Comparison of ENCODE assay signal across 8 cellular contexts in the genomic region with DNA sequence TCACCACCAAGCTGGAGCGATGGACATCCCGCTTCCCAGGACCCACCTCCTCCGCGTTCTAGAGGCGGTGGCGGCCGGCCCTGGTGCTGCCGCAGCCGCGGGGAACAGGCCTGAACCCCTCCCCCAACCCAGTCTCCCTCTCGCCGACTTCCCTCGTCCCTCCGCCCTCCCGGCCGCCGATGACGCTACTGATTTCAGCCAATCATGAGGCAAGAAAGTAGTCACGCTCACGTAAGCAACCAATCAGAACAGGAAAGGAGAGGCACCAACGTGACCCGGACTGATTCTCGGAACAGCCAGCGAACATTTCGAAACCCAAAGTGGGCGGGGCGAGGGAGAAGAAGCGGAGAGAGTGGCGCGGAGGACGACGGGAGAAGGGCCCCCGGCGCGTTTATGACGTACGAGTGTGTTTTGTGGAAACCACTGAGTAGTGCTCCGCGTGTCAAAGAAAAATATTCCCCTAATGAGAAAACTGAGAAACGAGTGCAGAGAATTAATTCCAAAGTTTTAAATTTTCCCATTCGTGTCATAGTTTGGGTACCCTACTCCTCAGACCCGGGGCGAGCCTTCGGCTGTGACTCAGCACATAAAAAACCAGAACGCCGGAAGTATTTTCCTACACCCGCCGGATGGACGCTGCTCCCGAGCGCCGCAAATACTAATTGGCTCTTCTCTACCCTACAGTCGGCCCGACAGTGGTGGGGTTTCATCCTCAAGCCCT. TPM values are rescaled to one million over a fixed set of nuclear protein-coding genes. Genes with fewer than 3 reads are reported as not detected.
A peak's percentile ranks its signal among the peaks of the same experiment; 100 is the strongest.
DNase-seq lines count a peak whose midpoint lies in the region; ATAC-seq and TF ChIP-seq lines count a peak whose summit lies in the region.

A gene with protein sequence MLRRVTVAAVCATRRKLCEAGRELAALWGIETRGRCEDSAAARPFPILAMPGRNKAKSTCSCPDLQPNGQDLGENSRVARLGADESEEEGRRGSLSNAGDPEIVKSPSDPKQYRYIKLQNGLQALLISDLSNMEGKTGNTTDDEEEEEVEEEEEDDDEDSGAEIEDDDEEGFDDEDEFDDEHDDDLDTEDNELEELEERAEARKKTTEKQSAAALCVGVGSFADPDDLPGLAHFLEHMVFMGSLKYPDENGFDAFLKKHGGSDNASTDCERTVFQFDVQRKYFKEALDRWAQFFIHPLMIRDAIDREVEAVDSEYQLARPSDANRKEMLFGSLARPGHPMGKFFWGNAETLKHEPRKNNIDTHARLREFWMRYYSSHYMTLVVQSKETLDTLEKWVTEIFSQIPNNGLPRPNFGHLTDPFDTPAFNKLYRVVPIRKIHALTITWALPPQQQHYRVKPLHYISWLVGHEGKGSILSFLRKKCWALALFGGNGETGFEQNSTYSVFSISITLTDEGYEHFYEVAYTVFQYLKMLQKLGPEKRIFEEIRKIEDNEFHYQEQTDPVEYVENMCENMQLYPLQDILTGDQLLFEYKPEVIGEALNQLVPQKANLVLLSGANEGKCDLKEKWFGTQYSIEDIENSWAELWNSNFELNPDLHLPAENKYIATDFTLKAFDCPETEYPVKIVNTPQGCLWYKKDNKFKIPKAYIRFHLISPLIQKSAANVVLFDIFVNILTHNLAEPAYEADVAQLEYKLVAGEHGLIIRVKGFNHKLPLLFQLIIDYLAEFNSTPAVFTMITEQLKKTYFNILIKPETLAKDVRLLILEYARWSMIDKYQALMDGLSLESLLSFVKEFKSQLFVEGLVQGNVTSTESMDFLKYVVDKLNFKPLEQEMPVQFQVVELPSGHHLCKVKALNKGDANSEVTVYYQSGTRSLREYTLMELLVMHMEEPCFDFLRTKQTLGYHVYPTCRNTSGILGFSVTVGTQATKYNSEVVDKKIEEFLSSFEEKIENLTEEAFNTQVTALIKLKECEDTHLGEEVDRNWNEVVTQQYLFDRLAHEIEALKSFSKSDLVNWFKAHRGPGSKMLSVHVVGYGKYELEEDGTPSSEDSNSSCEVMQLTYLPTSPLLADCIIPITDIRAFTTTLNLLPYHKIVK (minus strand): TSS at position 112 of the 721 bp plus-strand sequence. CDS start 112 bp downstream, outside the sequence.

- H3K27me3 Mint-ChIP-seq in naive B cell, result no peaks in the 10 kb centered on the region
- H3K27me3 Mint-ChIP-seq in stimulated activated memory B cell treated with anti-CD40 and anti-IgM and Interleukin-4, amounts not matched to agents 10 μg/mL and 1 μg/mL and 100 μg/mL, for 72 hours, result no peaks in the 10 kb centered on the region

- peak within 1 kb of the TSS; percentile 95 for H3K9ac ChIP-seq in fibroblast of lung (ENCODE audit: insufficient read depth, low read length)

- peak; percentile 88 to 89 for ATAC-seq in naive B cell (ENCODE audit: low read depth in 2 of 2)
- ATAC-seq in stimulated activated memory B cell treated with anti-CD40 and anti-IgM and Interleukin-4, amounts not matched to agents 10 μg/mL and 1 μg/mL and 100 μg/mL, for 72 hours, result peak; percentile 99

- peak within 1 kb of the TSS; percentile 67 for H3K4me2 ChIP-seq in fibroblast of lung (ENCODE audit: extremely low read depth, insufficient read depth, low read length)

- H3K9me3 Mint-ChIP-seq in naive B cell, result no peaks in the 10 kb centered on the region
- no peaks in the 10 kb centered on the region for H3K9me3 Mint-ChIP-seq in stimulated activated memory B cell treated with anti-CD40 and anti-IgM and Interleukin-4, amounts not matched to agents 10 μg/mL and 1 μg/mL and 100 μg/mL, for 72 hours

- no peak within 1 kb of the TSS for H3K27ac Mint-ChIP-seq in naive B cell
- no peak within 1 kb of the TSS for H3K27ac Mint-ChIP-seq in stimulated activated memory B cell treated with anti-CD40 and anti-IgM and Interleukin-4, amounts not matched to agents 10 μg/mL and 1 μg/mL and 100 μg/mL, for 72 hours

- no peaks in the 10 kb centered on the region for H3K36me3 Mint-ChIP-seq in naive B cell
- no peaks in the 10 kb centered on the region for H3K36me3 Mint-ChIP-seq in stimulated activated memory B cell treated with anti-CD40 and anti-IgM and Interleukin-4, amounts not matched to agents 10 μg/mL and 1 μg/mL and 100 μg/mL, for 72 hours

- H3K36me3 ChIP-seq in fibroblast of lung (ENCODE audit: control insufficient read depth, insufficient read depth, low read length), result peaks cover 1% of the 10 kb centered on the region

- H3K4me3 ChIP-seq in LNCaP clone FGC (ENCODE audit: low read depth, low read length), result peak within 1 kb of the TSS; percentile 86
- H3K4me3 ChIP-seq in fibroblast of lung (replicated peaks in 1 of 4; ENCODE audit: control extremely low read depth in 1 of 4, insufficient read depth in 1 of 4, low read depth in 3 of 4, low read length in 4 of 4), result peak within 1 kb of the TSS; percentile 73 to 100 (median 94)

- TF ChIP-seq CTCF in LNCaP clone FGC (IDR thresholded peaks at IDR 0.05; ENCODE audit: control insufficient read depth, extremely low read depth, insufficient read depth) (no peak), fibroblast of lung (conservative IDR thresholded peaks at IDR 0.05 in 1 of 2, IDR thresholded peaks at IDR 0.05 in 1 of 2; ENCODE audit: low read depth in 1 of 2, low read length in 2 of 2) (no peak)

- H3K4me1 ChIP-seq in fibroblast of lung (ENCODE audit: control insufficient read depth, extremely low read depth, insufficient read depth, low read length), result peaks cover 2% of the 10 kb centered on the region

- peaks cover 14 to 30% (median 28%) of the 10 kb centered on the region in 3 donors for H3K4me1 Mint-ChIP-seq in naive B cell
- peaks cover 23% of the 10 kb centered on the region for H3K4me1 Mint-ChIP-seq in stimulated activated memory B cell treated with anti-CD40 and anti-IgM and Interleukin-4, amounts not matched to agents 10 μg/mL and 1 μg/mL and 100 μg/mL, for 72 hours

- H3K4me3 Mint-ChIP-seq in naive B cell, result no peak within 1 kb of the TSS
- H3K4me3 Mint-ChIP-seq in stimulated activated memory B cell treated with anti-CD40 and anti-IgM and Interleukin-4, amounts not matched to agents 10 μg/mL and 1 μg/mL and 100 μg/mL, for 72 hours, result no peak within 1 kb of the TSS

- peak within 1 kb of the TSS; percentile 98 for H3K27ac ChIP-seq in fibroblast of lung (ENCODE audit: insufficient read depth, low read length)

- no peaks in the 10 kb centered on the region for H4K20me1 ChIP-seq in fibroblast of lung (ENCODE audit: control insufficient read depth, extremely low read depth, insufficient read depth, low read length)

- H2AFZ ChIP-seq in fibroblast of lung (ENCODE audit: low read length), result peak within 1 kb of the TSS; percentile 49

- H3K79me2 ChIP-seq in fibroblast of lung (ENCODE audit: control insufficient read depth, insufficient read depth, low read length), result peaks cover 46% of the 10 kb centered on the region

- DNase-seq in EL (peak; percentile 100), H4 (ENCODE audit: low spot score) (peak; percentile 100), LNCaP clone FGC (ENCODE audit: low read depth) (peak; percentile 100), RPMI8226 (peak; percentile 100), fibroblast of lung (ENCODE audit: low read depth in 2 of 2) (peak; percentile 99 to 100), naive B cell (peak; percentile 100)
- peak; percentile 96 to 97 for DNase-seq in activated T-helper 1 cell treated with anti-CD3 and anti-CD28 coated beads, Interleukin-2, amount 50 U/mL, for 16 hours (ENCODE audit: low read depth in 1 of 2, low spot score in 1 of 2)

- no peaks in the 10 kb centered on the region for H3K9me3 ChIP-seq in fibroblast of lung (ENCODE audit: control insufficient read depth, insufficient read depth, low read depth, low read length)

- no peaks in the 10 kb centered on the region for H3K27me3 ChIP-seq in fibroblast of lung (ENCODE audit: control insufficient read depth, insufficient read depth, low read length)

RNA-seq across cellular contexts. Expression of the gene that starts here (rescaled TPM):
- total RNA-seq in H4 (2014; rRNA removed; shearing (Covaris generic)), result 77.0 and 78.8 TPM in 2 replicates
- 79.1 and 116 TPM in 2 replicates for total RNA-seq in fibroblast of lung
- polyA plus RNA-seq in fibroblast of lung (136 and 142 TPM in 2 replicates), naive B cell (ENCODE audit: low read depth in 6 of 6) (10 to 100 TPM; 58.5 to 94.9 (median 81.6) TPM)
- polyA plus RNA-seq in fibroblast of lung (2012), result 167 and 185 TPM in 2 replicates
- 134 and 202 TPM in 2 replicates for polyA minus RNA-seq in fibroblast of lung (ENCODE audit: low replicate concordance)

Comparison
In these comparisons a context has a peak if more than half of its experiments do, and no peak if none do; other contexts are left out.
1. Peak in every context shown above with its lines: DNase-seq, ATAC-seq, H3K4me3 ChIP-seq and H3K27ac ChIP-seq.